8 cellular contexts compared by ENCODE assay signal in the genomic region with DNA sequence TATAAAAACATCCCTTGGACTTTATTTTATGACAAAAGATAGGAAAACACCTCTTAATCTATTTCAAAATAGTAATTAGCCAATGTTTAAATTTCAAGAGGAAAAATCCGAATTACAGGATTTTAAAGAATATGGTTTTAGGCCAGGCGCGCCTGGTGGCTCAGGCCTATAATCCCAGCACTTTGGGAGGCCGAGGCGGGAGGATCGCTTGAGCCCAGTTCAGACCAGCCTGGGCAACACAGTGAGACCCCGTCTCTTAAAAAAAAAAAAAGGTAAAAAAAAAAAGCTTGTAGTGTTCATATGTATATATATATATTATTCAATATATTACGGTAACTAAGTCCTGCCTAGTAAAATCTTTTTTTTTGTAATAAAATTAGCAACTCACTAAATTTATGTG. TPM values are rescaled to one million over a fixed set of nuclear protein-coding genes. Genes with fewer than 3 reads are reported as not detected.
DNase-seq lines count a peak whose midpoint lies in the region; ATAC-seq and TF ChIP-seq lines count a peak whose summit lies in the region.

No MANE protein-coding gene starts in this region.

- H3K4me1 ChIP-seq in CD8-positive, alpha-beta T cell (ENCODE audit: insufficient read depth, low read length), result peaks cover 59% of the 10 kb centered on the region
- H3K4me1 ChIP-seq in Panc1 (ENCODE audit: control insufficient read depth, insufficient read depth, low read length) (peaks cover 22% of the 10 kb centered on the region), endodermal cell (ENCODE audit: control insufficient read depth, insufficient read depth, low read length) (no peaks in the 10 kb centered on the region)

- H3K9me3 Mint-ChIP-seq in CD8-positive, alpha-beta T cell, result no peaks in the 10 kb centered on the region
- H3K9me3 Mint-ChIP-seq in endodermal cell, result peaks cover 23% of the 10 kb centered on the region
- no peaks in the 10 kb centered on the region for H3K9me3 Mint-ChIP-seq in osteocyte (ENCODE audit: unreplicated experiment)

- peaks cover 53% of the 10 kb centered on the region for H3K4me1 Mint-ChIP-seq in CD8-positive, alpha-beta T cell (ENCODE audit: low read depth)
- H3K4me1 Mint-ChIP-seq in endodermal cell (peaks cover 29% of the 10 kb centered on the region), osteocyte (ENCODE audit: unreplicated experiment) (peaks cover 25% of the 10 kb centered on the region)

- peak overlapping the region; percentile 82 for H3K27ac Mint-ChIP-seq in CD8-positive, alpha-beta T cell
- H3K27ac Mint-ChIP-seq in endodermal cell, result peak overlapping the region; percentile 90
- peak overlapping the region; percentile 55 for H3K27ac Mint-ChIP-seq in osteocyte (ENCODE audit: unreplicated experiment)

- ATAC-seq in CD8-positive, alpha-beta T cell, result no peak
- ATAC-seq in Panc1 (no peak), GM21576 (IDR thresholded peaks at IDR 0.05; ENCODE audit: unreplicated experiment) (no peak), GM19351 (IDR thresholded peaks at IDR 0.05; ENCODE audit: unreplicated experiment) (no peak), GM21367 (IDR thresholded peaks at IDR 0.05; ENCODE audit: unreplicated experiment) (no peak)

- H3K4me3 Mint-ChIP-seq in CD8-positive, alpha-beta T cell, result peak overlapping the region; percentile 84
- H3K4me3 Mint-ChIP-seq in endodermal cell (peak overlapping the region; percentile 85), osteocyte (ENCODE audit: unreplicated experiment) (peak overlapping the region; percentile 77)

- POLR2A ChIA-PET in CD8-positive, alpha-beta T cell (lab: Charles Lee), result interaction anchor here (1.3 to 1.7 kb wide), 3 partner anchors 8 to 80 kb away, joined by 4 to 11 read pairs (median 6); a partner anchor contains a TSS
- POLR2A ChIA-PET in Panc1 (lab: Charles Lee), result interaction anchor here (0.6 kb wide), 2 partner anchors 58 to 605 kb away, joined by 3 to 4 read pairs; no protein-coding TSS in a partner anchor

- H3K36me3 Mint-ChIP-seq in CD8-positive, alpha-beta T cell, result peaks cover 7% of the 10 kb centered on the region
- H3K36me3 Mint-ChIP-seq in endodermal cell (ENCODE audit: low read depth) (peaks cover 39% of the 10 kb centered on the region), osteocyte (ENCODE audit: unreplicated experiment) (peaks cover 3% of the 10 kb centered on the region)

- H3K9ac ChIP-seq in endodermal cell (ENCODE audit: extremely low read depth, low read length, poor library complexity, severe bottlenecking), result peak overlapping the region; percentile 80

- intact Hi-C loops in CD8-positive, alpha-beta T cell (cut with DNase I, micrococcal nuclease), result loop anchor here (5.0 to 10.0 kb wide), 4 partner anchors 174 to 557 kb away; a partner anchor contains a TSS
- intact Hi-C loops in Panc1 (cut with micrococcal nuclease; ENCODE audit: unreplicated experiment), result no loop called here

- no TSS peak for BruUV-seq in Panc1 (replicated peaks; lab: Mats Ljungman, UMichigan)

- TF ChIP-seq CTCF in CD8-positive, alpha-beta T cell (IDR thresholded peaks at IDR 0.05), result no peak
- TF ChIP-seq CTCF in Panc1 (IDR thresholded peaks at IDR 0.05), result no peak
- no peak for TF ChIP-seq CTCF in endodermal cell (conservative IDR thresholded peaks at IDR 0.05)
- no peak for TF ChIP-seq CTCF in osteocyte (IDR thresholded peaks at IDR 0.05)

- CTCF ChIA-PET in CD8-positive, alpha-beta T cell (lab: Charles Lee), result interaction anchor here (1.8 kb wide), 1 partner anchor 94 kb away, joined by 9 read pairs; no protein-coding TSS in a partner anchor
- CTCF ChIA-PET in Panc1 (lab: Charles Lee), result no interaction called here

- no peaks in the 10 kb centered on the region for H3K27me3 ChIP-seq in CD8-positive, alpha-beta T cell (ENCODE audit: insufficient read depth, low read length)
- H3K27me3 ChIP-seq in Panc1 (ENCODE audit: control insufficient read depth, insufficient read depth, low read length), result no peaks in the 10 kb centered on the region
- peaks cover 7% of the 10 kb centered on the region for H3K27me3 ChIP-seq in endodermal cell (ENCODE audit: control insufficient read depth, insufficient read depth, low read length, poor library complexity, severe bottlenecking)

- in situ Hi-C loops in Panc1 (cut with HindIII; ENCODE audit: low pct_unique_long_range_greater_than_20kb, low sequenced_read_pairs), result no loop called here

- no peaks in the 10 kb centered on the region for H3K9me3 ChIP-seq in CD8-positive, alpha-beta T cell (ENCODE audit: low read length)
- no peaks in the 10 kb centered on the region for H3K9me3 ChIP-seq in Panc1 (ENCODE audit: control insufficient read depth, insufficient read depth, low read depth, low read length)
- H3K9me3 ChIP-seq in endodermal cell (ENCODE audit: control insufficient read depth, low read length), result peaks cover 8% of the 10 kb centered on the region

- H3K4me3 ChIP-seq in CD8-positive, alpha-beta T cell (ENCODE audit: low read depth, low read length), result no peak overlapping the region
- peak overlapping the region; percentile 79 to 98 for H3K4me3 ChIP-seq in Panc1 (ENCODE audit: low read depth in 2 of 2, low read length in 2 of 2)
- H3K4me3 ChIP-seq in endodermal cell (ENCODE audit: low read length), result peak overlapping the region; percentile 93

- DNase-seq in CD8-positive, alpha-beta T cell, result no peak
- DNase-seq in Panc1 (ENCODE audit: low read depth, low spot score) (no peak), endodermal cell (no peak), osteocyte (ENCODE audit: extremely low spot score, unreplicated experiment) (no peak), pons (ENCODE audit: low spot score) (no peak)

- H3K36me3 ChIP-seq in CD8-positive, alpha-beta T cell (ENCODE audit: insufficient read depth, low read length), result no peaks in the 10 kb centered on the region
- no peaks in the 10 kb centered on the region for H3K36me3 ChIP-seq in Panc1 (ENCODE audit: control insufficient read depth, insufficient read depth, low read length)
- peaks cover 30% of the 10 kb centered on the region for H3K36me3 ChIP-seq in endodermal cell (ENCODE audit: control insufficient read depth, insufficient read depth, low read length)

- no peaks in the 10 kb centered on the region for H3K27me3 Mint-ChIP-seq in CD8-positive, alpha-beta T cell (ENCODE audit: low read depth)
- peaks cover 21% of the 10 kb centered on the region for H3K27me3 Mint-ChIP-seq in endodermal cell (ENCODE audit: insufficient read depth)
- H3K27me3 Mint-ChIP-seq in osteocyte (ENCODE audit: unreplicated experiment), result no peaks in the 10 kb centered on the region

- no peak overlapping the region for H3K27ac ChIP-seq in CD8-positive, alpha-beta T cell (ENCODE audit: low read depth, low read length)
- H3K27ac ChIP-seq in Panc1 (ENCODE audit: low read length), result peak overlapping the region; percentile 80
- no peak overlapping the region for H3K27ac ChIP-seq in endodermal cell (ENCODE audit: low read depth, low read length)

- WGBS in endodermal cell (ENCODE audit: insufficient coverage in 1 of 2, insufficient read length in 1 of 2), 2 experiments, result 79 to 83% methylated on average over 3 to 6 of the region's 8 CpGs

RNA-seq across cellular contexts. Expression of a gene that starts 1.4 kb away (rescaled TPM):
- 10 to 100 TPM; 19.2 to 21.3 TPM for total RNA-seq in CD8-positive, alpha-beta T cell
- total RNA-seq in Panc1 (2021; ENCODE audit: unreplicated experiment) (67.8 TPM), endodermal cell (100 to 1,000 TPM in 1 of 2 donors, 10 to 100 TPM in 1; 93.5 to 108 TPM), osteocyte (29.2 and 31.6 TPM in 2 replicates)
- polyA plus RNA-seq in Panc1 (2012; ENCODE audit: insufficient read length), result 125 TPM
- 149 TPM for polyA plus RNA-seq in endodermal cell (2013, experiment 1 of 2)
- polyA plus RNA-seq in endodermal cell (2013, experiment 2 of 2), result 135 TPM
